In genomic region chr6:13407709-13408695, GRCh38 we compare ENCODE assay signal across 7 cellular contexts.
DNase-seq lines count a peak whose midpoint lies in the region; ATAC-seq and TF ChIP-seq lines count a peak whose summit lies in the region.

No MANE protein-coding gene starts in this region.

- in situ Hi-C loops in brain microvascular endothelial cell (cut with HindIII; ENCODE audit: low pct_ligation_motif_present, low sequenced_read_pairs), result no loop called here

- peaks cover 0 to 74% (median 45%) of the 10 kb centered on the region in 4 donors for H3K4me1 ChIP-seq in tibial nerve

- no peak overlapping the region for H3K4me3 ChIP-seq in brain microvascular endothelial cell (ENCODE audit: low read depth, low read length)
- no peak overlapping the region for H3K4me3 ChIP-seq in tibial nerve

- TF ChIP-seq POLR2A in tibial nerve (IDR thresholded peaks at IDR 0.05), result no peak

- H3K27ac ChIP-seq in brain microvascular endothelial cell (peak overlapping the region; percentile 27), tibial nerve (peak overlapping the region; percentile 37 to 89 (median 72))

- 60 to 68% methylated on average over 12 of the region's 12 CpGs for WGBS in tibial nerve, 2 donors

- ATAC-seq in left lobe of liver, result peak; percentile 58
- ATAC-seq in GM18867 (IDR thresholded peaks at IDR 0.05; ENCODE audit: unreplicated experiment), result no peak

- H3K36me3 ChIP-seq in brain microvascular endothelial cell (replicated peaks), result no peaks in the 10 kb centered on the region
- no peaks in the 10 kb centered on the region for H3K36me3 ChIP-seq in tibial nerve

- DNase-seq in Kasumi-1 (lab: John Stamatoyannopoulos, UW) (peak; percentile 73 to 76), brain microvascular endothelial cell (peak; percentile 37), left lobe of liver (ENCODE audit: low spot score) (peak; percentile 84), tibial nerve (ENCODE audit: low spot score in 2 of 2) (peak; percentile 27 to 60), OCI-M2 (lab: John Stamatoyannopoulos, UW; ENCODE audit: unreplicated experiment) (no peak), SW 1271 (lab: John Stamatoyannopoulos, UW) (no peak)

- no peak for TF ChIP-seq CTCF in brain microvascular endothelial cell (IDR thresholded peaks at IDR 0.05; ENCODE audit: low read depth, low read length, missing control alignments)
- no peak for TF ChIP-seq CTCF in tibial nerve (IDR thresholded peaks at IDR 0.05)

- H3K27me3 ChIP-seq in brain microvascular endothelial cell (replicated peaks), result no peaks in the 10 kb centered on the region
- no peaks in the 10 kb centered on the region for H3K27me3 ChIP-seq in tibial nerve

- no peaks in the 10 kb centered on the region for H3K9me3 ChIP-seq in tibial nerve

- peak; percentile 25 to 94 for TF ChIP-seq EP300 in tibial nerve (IDR thresholded peaks at IDR 0.05)

Comparison
In these comparisons a context has a peak if more than half of its experiments do, and no peak if none do; other contexts are left out.
1. DNase-seq: peak in Kasumi-1 (2 of 2), brain microvascular endothelial cell (single experiment), left lobe of liver (single experiment) and tibial nerve (2 of 2); none in OCI-M2 (single experiment) and SW 1271 (0 of 2).